Comparison of ENCODE assay signal across 1 cellular context in genomic region chr20:5147193-5147592, GRCh38.
TF ChIP-seq lines count a peak whose summit lies in the region.

No MANE protein-coding gene starts in this region.

TF ChIP-seq in HepG2, 621 proteins besides CTCF, POLR2A, EP300 and RAD21:
- TF ChIP-seq ZNF496 (CRISPR knock-in tag; IDR thresholded peaks at IDR 0.05; ENCODE audit: insufficient replicate concordance) = no peak
- TF ChIP-seq PHF5A (CRISPR knock-in tag; IDR thresholded peaks at IDR 0.05; ENCODE audit: low read depth, unreplicated experiment) = no peak
- TF ChIP-seq FOSL1 (CRISPR knock-in tag; IDR thresholded peaks at IDR 0.05; ENCODE audit: borderline replicate concordance) = no peak
- TF ChIP-seq CC2D1A (CRISPR knock-in tag; IDR thresholded peaks at IDR 0.05) = no peak
- no peak for TF ChIP-seq ZNF468 (CRISPR knock-in tag; IDR thresholded peaks at IDR 0.05)
- no peak for TF ChIP-seq ZMYM3 (CRISPR knock-in tag; IDR thresholded peaks at IDR 0.05)
- TF ChIP-seq NBN (conservative IDR thresholded peaks at IDR 0.05) = 0 out of 2 replicates have a peak, but pooled peaks have one; percentile 31
